In genomic region chr5:154405078-154405792, GRCh38 we compare ENCODE assay signal across 1 cellular context.
A peak's percentile ranks its signal among the peaks of the same experiment; 100 is the strongest.
TF ChIP-seq lines count a peak whose summit lies in the region.

No MANE protein-coding gene starts in this region.

TF ChIP-seq in HepG2, 621 proteins besides CTCF, POLR2A, EP300 and RAD21 (continued from another document and continues in another):
- TF ChIP-seq UBTF (CRISPR knock-in tag; IDR thresholded peaks at IDR 0.05): peak; percentile 31; the same call in 1 of the 2 replicates
- TF ChIP-seq ISL2 (CRISPR knock-in tag; IDR thresholded peaks at IDR 0.05): peak; percentile 58
- TF ChIP-seq NFE2L2 (IDR thresholded peaks at IDR 0.05; ENCODE audit: low read length): no peak
- TF ChIP-seq RFXAP (CRISPR knock-in tag; IDR thresholded peaks at IDR 0.05; ENCODE audit: borderline replicate concordance): 0 out of 2 replicates have a peak, but pooled peaks have one; percentile 47
- TF ChIP-seq, protein P1, sequence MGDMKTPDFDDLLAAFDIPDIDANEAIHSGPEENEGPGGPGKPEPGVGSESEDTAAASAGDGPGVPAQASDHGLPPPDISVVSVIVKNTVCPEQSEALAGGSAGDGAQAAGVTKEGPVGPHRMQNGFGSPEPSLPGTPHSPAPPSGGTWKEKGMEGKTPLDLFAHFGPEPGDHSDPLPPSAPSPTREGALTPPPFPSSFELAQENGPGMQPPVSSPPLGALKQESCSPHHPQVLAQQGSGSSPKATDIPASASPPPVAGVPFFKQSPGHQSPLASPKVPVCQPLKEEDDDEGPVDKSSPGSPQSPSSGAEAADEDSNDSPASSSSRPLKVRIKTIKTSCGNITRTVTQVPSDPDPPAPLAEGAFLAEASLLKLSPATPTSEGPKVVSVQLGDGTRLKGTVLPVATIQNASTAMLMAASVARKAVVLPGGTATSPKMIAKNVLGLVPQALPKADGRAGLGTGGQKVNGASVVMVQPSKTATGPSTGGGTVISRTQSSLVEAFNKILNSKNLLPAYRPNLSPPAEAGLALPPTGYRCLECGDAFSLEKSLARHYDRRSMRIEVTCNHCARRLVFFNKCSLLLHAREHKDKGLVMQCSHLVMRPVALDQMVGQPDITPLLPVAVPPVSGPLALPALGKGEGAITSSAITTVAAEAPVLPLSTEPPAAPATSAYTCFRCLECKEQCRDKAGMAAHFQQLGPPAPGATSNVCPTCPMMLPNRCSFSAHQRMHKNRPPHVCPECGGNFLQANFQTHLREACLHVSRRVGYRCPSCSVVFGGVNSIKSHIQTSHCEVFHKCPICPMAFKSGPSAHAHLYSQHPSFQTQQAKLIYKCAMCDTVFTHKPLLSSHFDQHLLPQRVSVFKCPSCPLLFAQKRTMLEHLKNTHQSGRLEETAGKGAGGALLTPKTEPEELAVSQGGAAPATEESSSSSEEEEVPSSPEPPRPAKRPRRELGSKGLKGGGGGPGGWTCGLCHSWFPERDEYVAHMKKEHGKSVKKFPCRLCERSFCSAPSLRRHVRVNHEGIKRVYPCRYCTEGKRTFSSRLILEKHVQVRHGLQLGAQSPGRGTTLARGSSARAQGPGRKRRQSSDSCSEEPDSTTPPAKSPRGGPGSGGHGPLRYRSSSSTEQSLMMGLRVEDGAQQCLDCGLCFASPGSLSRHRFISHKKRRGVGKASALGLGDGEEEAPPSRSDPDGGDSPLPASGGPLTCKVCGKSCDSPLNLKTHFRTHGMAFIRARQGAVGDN (CRISPR knock-in tag; IDR thresholded peaks at IDR 0.05): peak; percentile 70
- 0 out of 2 replicates have a peak, but pooled peaks have one; percentile 64 for TF ChIP-seq KLF13 (CRISPR knock-in tag; IDR thresholded peaks at IDR 0.05)
- peak; percentile 71; the same call in 1 of the 2 replicates for TF ChIP-seq ZNF225 (CRISPR knock-in tag; IDR thresholded peaks at IDR 0.05)
- 0 out of 2 replicates have a peak, but pooled peaks have one; percentile 75 for TF ChIP-seq ZNF44 (CRISPR knock-in tag; IDR thresholded peaks at IDR 0.05)
- peak; percentile 50; the same call in 1 of the 2 replicates for TF ChIP-seq SMAD1 (CRISPR knock-in tag; IDR thresholded peaks at IDR 0.05; ENCODE audit: borderline replicate concordance, low read depth)
- TF ChIP-seq ZNF136 (CRISPR knock-in tag; IDR thresholded peaks at IDR 0.05; ENCODE audit: low read depth): 0 out of 2 replicates have a peak, but pooled peaks have one; percentile 47
- no peak; the same call in 1 of the 2 replicates for TF ChIP-seq YEATS2 (CRISPR knock-in tag; IDR thresholded peaks at IDR 0.05; ENCODE audit: borderline replicate concordance)
- no peak for TF ChIP-seq ZNF17 (CRISPR knock-in tag; IDR thresholded peaks at IDR 0.05)
- TF ChIP-seq SCMH1 (CRISPR knock-in tag; IDR thresholded peaks at IDR 0.05; ENCODE audit: borderline replicate concordance): no peak
- TF ChIP-seq HNF4A (CRISPR knock-in tag; IDR thresholded peaks at IDR 0.05): no peak
- TF ChIP-seq POLR2AphosphoS2 (IDR thresholded peaks at IDR 0.05; ENCODE audit: low read depth, low read length): no peak
- 0 out of 2 replicates have a peak, but pooled peaks have one; percentile 38 for TF ChIP-seq ZBTB20 (CRISPR knock-in tag; IDR thresholded peaks at IDR 0.05; ENCODE audit: borderline replicate concordance, low read depth)
- TF ChIP-seq, protein P2, sequence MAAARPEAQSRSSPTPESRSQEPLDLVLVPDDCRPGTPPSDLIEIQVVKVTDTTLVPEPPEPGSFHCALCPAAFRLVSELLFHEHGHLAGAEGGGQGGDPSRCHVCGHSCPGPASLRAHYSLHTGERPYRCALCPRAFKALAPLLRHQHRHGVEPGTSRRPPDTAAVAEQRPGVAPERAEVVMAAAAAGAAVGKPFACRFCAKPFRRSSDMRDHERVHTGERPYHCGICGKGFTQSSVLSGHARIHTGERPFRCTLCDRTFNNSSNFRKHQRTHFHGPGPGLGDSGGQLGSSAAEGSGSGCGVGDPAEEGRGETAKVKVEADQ (CRISPR knock-in tag; IDR thresholded peaks at IDR 0.05; ENCODE audit: borderline replicate concordance): 0 out of 2 replicates have a peak, but pooled peaks have one; percentile 36
- peak; percentile 99 for TF ChIP-seq STAG1 (CRISPR knock-in tag; IDR thresholded peaks at IDR 0.05)
- TF ChIP-seq ZNF619 (CRISPR knock-in tag; IDR thresholded peaks at IDR 0.05): peak; percentile 80
- peak; percentile 40; the same call in 1 of the 2 replicates for TF ChIP-seq RXRA (CRISPR knock-in tag; IDR thresholded peaks at IDR 0.05)
- TF ChIP-seq ZNF605 (CRISPR knock-in tag; IDR thresholded peaks at IDR 0.05): peak; percentile 46; the same call in 1 of the 2 replicates
- no peak for TF ChIP-seq FOXA1 (IDR thresholded peaks at IDR 0.05)
- TF ChIP-seq FOXA1 (CRISPR knock-in tag; IDR thresholded peaks at IDR 0.05): peak; percentile 7; the same call in 1 of the 2 replicates
- TF ChIP-seq PCBP2 (optimal IDR thresholded peaks at IDR 0.05; ENCODE audit: low read depth, low read length, poor library complexity, severe bottlenecking): no peak
- peak; percentile 34 for TF ChIP-seq XRCC5 (optimal IDR thresholded peaks at IDR 0.05; ENCODE audit: low read length)
- no peak for TF ChIP-seq JUN (CRISPR knock-in tag; IDR thresholded peaks at IDR 0.05)
- no peak for TF ChIP-seq REST (IDR thresholded peaks at IDR 0.05; ENCODE audit: borderline replicate concordance in 1 of 2, low read depth in 1 of 2, low read length in 2 of 2)
- TF ChIP-seq, protein P3, sequence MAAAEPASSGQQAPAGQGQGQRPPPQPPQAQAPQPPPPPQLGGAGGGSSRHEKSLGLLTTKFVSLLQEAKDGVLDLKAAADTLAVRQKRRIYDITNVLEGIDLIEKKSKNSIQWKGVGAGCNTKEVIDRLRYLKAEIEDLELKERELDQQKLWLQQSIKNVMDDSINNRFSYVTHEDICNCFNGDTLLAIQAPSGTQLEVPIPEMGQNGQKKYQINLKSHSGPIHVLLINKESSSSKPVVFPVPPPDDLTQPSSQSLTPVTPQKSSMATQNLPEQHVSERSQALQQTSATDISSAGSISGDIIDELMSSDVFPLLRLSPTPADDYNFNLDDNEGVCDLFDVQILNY (CRISPR knock-in tag; conservative IDR thresholded peaks at IDR 0.05): no peak
- TF ChIP-seq ZNF7 (CRISPR knock-in tag; IDR thresholded peaks at IDR 0.05): no peak
- peak; percentile 52; the same call in 1 of the 2 replicates for TF ChIP-seq GABPB1 (CRISPR knock-in tag; IDR thresholded peaks at IDR 0.05)
- no peak for TF ChIP-seq FIP1L1 (IDR thresholded peaks at IDR 0.05; ENCODE audit: borderline replicate concordance, insufficient read depth, low read depth, low read length)
- TF ChIP-seq ZNF607 (CRISPR knock-in tag; IDR thresholded peaks at IDR 0.05; ENCODE audit: borderline replicate concordance): peak; percentile 31; the same call in 1 of the 2 replicates
- TF ChIP-seq ZNF761 (CRISPR knock-in tag; conservative IDR thresholded peaks at IDR 0.05): no peak
- no peak for TF ChIP-seq JARID2 (CRISPR knock-in tag; IDR thresholded peaks at IDR 0.05; ENCODE audit: insufficient replicate concordance)
- 0 out of 2 replicates have a peak, but pooled peaks have one; percentile 46 for TF ChIP-seq ZNF740 (CRISPR knock-in tag; IDR thresholded peaks at IDR 0.05)
- peak; percentile 52; the same call in 1 of the 2 replicates for TF ChIP-seq ZGPAT (CRISPR knock-in tag; IDR thresholded peaks at IDR 0.05)
- TF ChIP-seq KDM5B (CRISPR knock-in tag; IDR thresholded peaks at IDR 0.05; ENCODE audit: borderline replicate concordance): peak; percentile 64; the same call in 1 of the 2 replicates
- TF ChIP-seq TEAD2 (CRISPR knock-in tag; IDR thresholded peaks at IDR 0.05): no peak
- 0 out of 2 replicates have a peak, but pooled peaks have one; percentile 9 for TF ChIP-seq FOXA3 (CRISPR knock-in tag; IDR thresholded peaks at IDR 0.05)
- no peak for TF ChIP-seq SOX6 (IDR thresholded peaks at IDR 0.05)
- TF ChIP-seq SOX6 (CRISPR knock-in tag; IDR thresholded peaks at IDR 0.05): peak; percentile 27; the same call in 1 of the 2 replicates
- peak; percentile 68; the same call in 1 of the 2 replicates for TF ChIP-seq SMC3 (IDR thresholded peaks at IDR 0.05; ENCODE audit: low read length)
- TF ChIP-seq ZFP41 (CRISPR knock-in tag; IDR thresholded peaks at IDR 0.05; ENCODE audit: borderline replicate concordance): peak; percentile 27; the same call in 1 of the 2 replicates
- TF ChIP-seq ZNF781 (CRISPR knock-in tag; IDR thresholded peaks at IDR 0.05; ENCODE audit: borderline replicate concordance, not compliant biosample characterization): peak; percentile 27
- peak; percentile 63; the same call in 1 of the 2 replicates for TF ChIP-seq NFKB2 (CRISPR knock-in tag; IDR thresholded peaks at IDR 0.05; ENCODE audit: borderline replicate concordance)
- TF ChIP-seq, protein P4, sequence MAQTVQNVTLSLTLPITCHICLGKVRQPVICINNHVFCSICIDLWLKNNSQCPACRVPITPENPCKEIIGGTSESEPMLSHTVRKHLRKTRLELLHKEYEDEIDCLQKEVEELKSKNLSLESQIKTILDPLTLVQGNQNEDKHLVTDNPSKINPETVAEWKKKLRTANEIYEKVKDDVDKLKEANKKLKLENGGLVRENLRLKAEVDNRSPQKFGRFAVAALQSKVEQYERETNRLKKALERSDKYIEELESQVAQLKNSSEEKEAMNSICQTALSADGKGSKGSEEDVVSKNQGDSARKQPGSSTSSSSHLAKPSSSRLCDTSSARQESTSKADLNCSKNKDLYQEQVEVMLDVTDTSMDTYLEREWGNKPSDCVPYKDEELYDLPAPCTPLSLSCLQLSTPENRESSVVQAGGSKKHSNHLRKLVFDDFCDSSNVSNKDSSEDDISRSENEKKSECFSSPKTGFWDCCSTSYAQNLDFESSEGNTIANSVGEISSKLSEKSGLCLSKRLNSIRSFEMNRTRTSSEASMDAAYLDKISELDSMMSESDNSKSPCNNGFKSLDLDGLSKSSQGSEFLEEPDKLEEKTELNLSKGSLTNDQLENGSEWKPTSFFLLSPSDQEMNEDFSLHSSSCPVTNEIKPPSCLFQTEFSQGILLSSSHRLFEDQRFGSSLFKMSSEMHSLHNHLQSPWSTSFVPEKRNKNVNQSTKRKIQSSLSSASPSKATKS (CRISPR knock-in tag; IDR thresholded peaks at IDR 0.05): no peak
- TF ChIP-seq AGO1 (IDR thresholded peaks at IDR 0.05; ENCODE audit: low read depth, low read length, poor library complexity, severe bottlenecking): peak; percentile 32
- peak; percentile 48; the same call in 1 of the 2 replicates for TF ChIP-seq SP4 (CRISPR knock-in tag; IDR thresholded peaks at IDR 0.05)
- 0 out of 2 replicates have a peak, but pooled peaks have one; percentile 48 for TF ChIP-seq REPIN1 (CRISPR knock-in tag; IDR thresholded peaks at IDR 0.05; ENCODE audit: borderline replicate concordance, low read depth)
- peak; percentile 29 for TF ChIP-seq AGO2 (optimal IDR thresholded peaks at IDR 0.05; ENCODE audit: low read depth, low read length)
- 0 out of 2 replicates have a peak, but pooled peaks have one; percentile 52 for TF ChIP-seq SALL2 (CRISPR knock-in tag; IDR thresholded peaks at IDR 0.05)
